In the genomic region with DNA sequence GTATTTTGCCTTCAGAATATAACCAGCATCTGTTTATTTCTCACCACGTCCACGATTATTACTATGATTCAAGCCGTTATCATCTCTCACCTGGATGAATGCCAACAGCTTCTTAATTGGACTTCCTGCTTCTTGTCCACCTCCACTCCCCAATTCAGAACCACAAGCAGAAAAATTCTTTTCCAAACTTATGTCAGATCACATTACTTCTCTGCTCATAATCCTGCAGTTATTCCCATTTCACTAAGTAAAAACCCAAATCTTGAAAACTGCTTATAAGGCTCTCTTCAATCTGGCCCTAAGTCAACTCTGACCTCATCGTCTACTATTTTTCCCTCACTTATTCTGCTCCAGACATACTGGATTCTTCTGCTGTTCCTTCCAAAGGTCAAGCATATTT, we compare ENCODE assay signal across 10 cellular contexts. TPM values are rescaled to one million over a fixed set of nuclear protein-coding genes. Genes with fewer than 3 reads are reported as not detected.
DNase-seq lines count a peak whose midpoint lies in the region; ATAC-seq and TF ChIP-seq lines count a peak whose summit lies in the region.
"Had no signal": no experiment of that assay in that cellular context is flagged by ENCODE, and none has a peak within 500 bp of the region (broad histone marks: within the 10 kb centered on the region; RNA-seq: fewer than 3 reads in every experiment).

No MANE protein-coding gene starts in this region.

- H3K27ac ChIP-seq in HUES6 (ENCODE audit: low read depth, low read length) (no peak overlapping the region), brain microvascular endothelial cell (peak overlapping the region; percentile 92), lower lobe of right lung (peak overlapping the region; percentile 94)

- intact Hi-C loops in lower lobe of right lung (cut with DNase I) = no loop called here
- intact Hi-C loops in activated CD4-positive, alpha-beta T cell treated with anti-CD3 and anti-CD28 coated beads, Interleukin-2, amount 10 ng/mL, durations not matched to agents 24 days and 14 days (cut with micrococcal nuclease) = loop anchor here (5.0 kb wide), 1 partner anchor 734 kb away; the partner anchor contains the start of gene POLR3B

- no peak for ATAC-seq in lower lobe of right lung

- in situ Hi-C loops in ACHN (cut with HindIII; ENCODE audit: low pct_ligation_motif_present, low pct_unique_long_range_greater_than_20kb, low sequenced_read_pairs) (no loop called here), brain microvascular endothelial cell (cut with HindIII; ENCODE audit: low pct_ligation_motif_present, low sequenced_read_pairs) (no loop called here)

- peak overlapping the region; percentile 96 for H3K4me3 ChIP-seq in HUES6 (ENCODE audit: low read depth, low read length)
- H3K4me3 ChIP-seq in brain microvascular endothelial cell (ENCODE audit: low read depth, low read length) = peak overlapping the region; percentile 42
- H3K4me3 ChIP-seq in lower lobe of right lung = peak overlapping the region; percentile 67

- DNase-seq in ACHN = peak; percentile 46
- peak; percentile 59 for DNase-seq in brain microvascular endothelial cell
- DNase-seq in lower lobe of right lung = no peak
- DNase-seq in NCI-H345 treated with DMSO at 0.1 percent for 48 hours (lab: John Stamatoyannopoulos, UW; ENCODE audit: unreplicated experiment) = no peak
- no peak for DNase-seq in activated CD4-positive, alpha-beta T cell treated with anti-CD3 and anti-CD28 coated beads, Interleukin-2, amount 10 ng/mL, durations not matched to agents 24 days and 14 days
- no peak for DNase-seq in stimulated activated CD4-positive, alpha-beta T cell treated with anti-CD3 and anti-CD28 coated beads, Interleukin-15, amount 100 ng/mL, for 24 hours
- no peak for DNase-seq in DMS53 (lab: John Stamatoyannopoulos, UW)

- H3K9me3 Mint-ChIP-seq in activated CD4-positive, alpha-beta T cell treated with anti-CD3 and anti-CD28 coated beads, Interleukin-2, amount 10 ng/mL, durations not matched to agents 24 days and 14 days = no peaks in the 10 kb centered on the region

- TF ChIP-seq CTCF in brain microvascular endothelial cell (IDR thresholded peaks at IDR 0.05; ENCODE audit: low read depth, low read length, missing control alignments) (no peak), lower lobe of right lung (IDR thresholded peaks at IDR 0.05) (no peak)

- H3K36me3 ChIP-seq in HUES6 (ENCODE audit: control insufficient read depth, insufficient read depth, low read length) = peaks cover 5% of the 10 kb centered on the region; the same call in 1 of the 2 replicates
- H3K36me3 ChIP-seq in brain microvascular endothelial cell (replicated peaks) = no peaks in the 10 kb centered on the region
- H3K36me3 ChIP-seq in lower lobe of right lung = no peaks in the 10 kb centered on the region

- H3K9ac ChIP-seq in HUES6 (ENCODE audit: low read length) = peak overlapping the region; percentile 33

- H3K27me3 Mint-ChIP-seq in activated CD4-positive, alpha-beta T cell treated with anti-CD3 and anti-CD28 coated beads, Interleukin-2, amount 10 ng/mL, durations not matched to agents 24 days and 14 days = peaks cover 3% of the 10 kb centered on the region

- H3K4me3 Mint-ChIP-seq in activated CD4-positive, alpha-beta T cell treated with anti-CD3 and anti-CD28 coated beads, Interleukin-2, amount 10 ng/mL, durations not matched to agents 24 days and 14 days = no peak overlapping the region
- H3K4me3 Mint-ChIP-seq: neural crest cell had no signal

- peaks cover 9% of the 10 kb centered on the region for H3K4me1 Mint-ChIP-seq in activated CD4-positive, alpha-beta T cell treated with anti-CD3 and anti-CD28 coated beads, Interleukin-2, amount 10 ng/mL, durations not matched to agents 24 days and 14 days

- no peak overlapping the region for H3K27ac Mint-ChIP-seq in activated CD4-positive, alpha-beta T cell treated with anti-CD3 and anti-CD28 coated beads, Interleukin-2, amount 10 ng/mL, durations not matched to agents 24 days and 14 days

- H3K27me3 ChIP-seq in HUES6 (ENCODE audit: control insufficient read depth, insufficient read depth, low read length) (no peaks in the 10 kb centered on the region), brain microvascular endothelial cell (replicated peaks) (no peaks in the 10 kb centered on the region), lower lobe of right lung (ENCODE audit: low read depth) (no peaks in the 10 kb centered on the region)

- H3K4me1 ChIP-seq in HUES6 (ENCODE audit: control insufficient read depth, insufficient read depth, low read length) = peaks cover 3% of the 10 kb centered on the region
- H3K4me1 ChIP-seq in lower lobe of right lung = peaks cover 32% of the 10 kb centered on the region

- H3K9me3 ChIP-seq in HUES6 (ENCODE audit: control insufficient read depth, insufficient read depth, low read depth, low read length) (peaks cover 16% of the 10 kb centered on the region), lower lobe of right lung (no peaks in the 10 kb centered on the region)

- peaks cover 4% of the 10 kb centered on the region for H3K36me3 Mint-ChIP-seq in activated CD4-positive, alpha-beta T cell treated with anti-CD3 and anti-CD28 coated beads, Interleukin-2, amount 10 ng/mL, durations not matched to agents 24 days and 14 days (ENCODE audit: low read depth)

RNA-seq across cellular contexts. Expression of gene CRY1, which starts 2.0 kb away (rescaled TPM):
- total RNA-seq in lower lobe of right lung = 18.8 TPM
- 23.8 and 26.0 TPM in 2 replicates for total RNA-seq in activated CD4-positive, alpha-beta T cell treated with anti-CD3 and anti-CD28 coated beads, Interleukin-2, amount 10 ng/mL, durations not matched to agents 24 days and 14 days
- total RNA-seq: OCI-LY7 had no signal

Comparison
In these comparisons a context has a peak if more than half of its experiments do, and no peak if none do; other contexts are left out.
1. DNase-seq: peak in ACHN (single experiment) and brain microvascular endothelial cell (single experiment); none in lower lobe of right lung (single experiment), NCI-H345 treated with DMSO at 0.1 percent for 48 hours (single experiment), activated CD4-positive, alpha-beta T cell treated with anti-CD3 and anti-CD28 coated beads, Interleukin-2, amount 10 ng/mL, durations not matched to agents 24 days and 14 days (single experiment), stimulated activated CD4-positive, alpha-beta T cell treated with anti-CD3 and anti-CD28 coated beads, Interleukin-15, amount 100 ng/mL, for 24 hours (single experiment) and DMS53 (single experiment).
2. H3K4me3 ChIP-seq: peak in every context shown above with its lines; median percentile 96 in HUES6; 67 in lower lobe of right lung; 42 in brain microvascular endothelial cell.